ENCODE assay signal across 33 cellular contexts in genomic region chr2:57093020-57093419, GRCh38.
A peak's percentile ranks its signal among the peaks of the same experiment; 100 is the strongest.
DNase-seq lines count a peak whose midpoint lies in the region; ATAC-seq and TF ChIP-seq lines count a peak whose summit lies in the region.
"Had no signal": no experiment of that assay in that cellular context is flagged by ENCODE, and none has a peak within 500 bp of the region (broad histone marks: within the 10 kb centered on the region; RNA-seq: fewer than 3 reads in every experiment).

No MANE protein-coding gene starts in this region.

- H3K4me2 ChIP-seq in hepatocyte: no peak overlapping the region
- H3K4me2 ChIP-seq: A549; BLaER1; BLaER1 treated with 17β-estradiol and CSF1 and Interleukin-3, amounts not matched to agents 10 nM and 100 nM had no signal

- intact Hi-C loops in Calu3 (cut with micrococcal nuclease; ENCODE audit: unreplicated experiment): no loop called here

- no peaks in the 10 kb centered on the region for H3K9me3 ChIP-seq in hepatocyte (ENCODE audit: low read depth)
- H3K9me3 ChIP-seq: BE2C, BLaER1, Caco-2 had no signal

- H3K27ac ChIP-seq in hepatocyte: no peak overlapping the region
- H3K27ac ChIP-seq: 22Rv1; A549; BLaER1; BLaER1 treated with 17β-estradiol and CSF1 and Interleukin-3, amounts not matched to agents 10 nM and 100 nM; C4-2B had no signal

- no peaks in the 10 kb centered on the region for H3K27me3 ChIP-seq in hepatocyte
- H3K27me3 ChIP-seq: BE2C; BLaER1; BLaER1 treated with 17β-estradiol and CSF1 and Interleukin-3, amounts not matched to agents 10 nM and 100 nM had no signal

- no peak for DNase-seq in Calu3
- peak; percentile 57 for DNase-seq in DMS53 (lab: John Stamatoyannopoulos, UW)
- DNase-seq in DMS53 treated with DMSO at 0.1 percent for 48 hours (lab: John Stamatoyannopoulos, UW; ENCODE audit: unreplicated experiment): peak; percentile 29
- no peak for DNase-seq in left lobe of liver (ENCODE audit: low spot score)
- no peak for DNase-seq in activated CD8-positive, alpha-beta memory T cell treated with anti-CD3 and anti-CD28 coated beads, Interleukin-2, amount 50 U/mL, for 4 hours
- DNase-seq in hepatocyte (ENCODE audit: low spot score): no peak
- no peak for DNase-seq in nephron progenitor cell
- no peak for DNase-seq in NCI-H526 treated with DMSO at 0.1 percent for 48 hours (lab: John Stamatoyannopoulos, UW)
- DNase-seq: 8988T; ACHN; AML-193; BE2C; C1 segment of cervical spinal cord; Caco-2; CD4-positive, alpha-beta memory T cell; CD4-positive, alpha-beta T cell; CD4-positive, CD25-positive, alpha-beta regulatory T cell; CD8-positive, alpha-beta memory T cell; CD8-positive, alpha-beta T cell; COR-L47; DMS 273 treated with DMSO at 0.1 percent for 48 hours; DMS153; DMS79; DMS79 treated with DMSO at 0.1 percent for 48 hours; DND-41; EL had no signal

- CTCF ChIA-PET in Calu3 (lab: Charles Lee): no interaction called here

- H2AFZ ChIP-seq in hepatocyte: no peak overlapping the region

- peak overlapping the region; percentile 88 for H3K27ac Mint-ChIP-seq in Calu3 (ENCODE audit: unreplicated experiment)
- no peak overlapping the region for H3K27ac Mint-ChIP-seq in nephron progenitor cell
- H3K27ac Mint-ChIP-seq: B cell; CD14-positive monocyte; CD4-positive, alpha-beta memory T cell; CD4-positive, alpha-beta T cell; CD4-positive, CD25-positive, alpha-beta regulatory T cell; CD8-positive, alpha-beta memory T cell; CD8-positive, alpha-beta T cell had no signal

- no peak overlapping the region for H3K4me3 ChIP-seq in hepatocyte
- H3K4me3 ChIP-seq: A549; BLaER1; BLaER1 treated with 17β-estradiol and CSF1 and Interleukin-3, amounts not matched to agents 10 nM and 100 nM had no signal

- H4K20me1 ChIP-seq in hepatocyte (ENCODE audit: insufficient read depth, poor library complexity, severe bottlenecking): no peaks in the 10 kb centered on the region
- H4K20me1 ChIP-seq: BLaER1; BLaER1 treated with 17β-estradiol and CSF1 and Interleukin-3, amounts not matched to agents 10 nM and 100 nM had no signal

- H3K27me3 Mint-ChIP-seq in Calu3 (ENCODE audit: unreplicated experiment) (no peaks in the 10 kb centered on the region), nephron progenitor cell (ENCODE audit: low read depth, poor library complexity) (no peaks in the 10 kb centered on the region)
- H3K27me3 Mint-ChIP-seq: B cell; CD4-positive, alpha-beta memory T cell; CD4-positive, alpha-beta T cell; CD4-positive, CD25-positive, alpha-beta regulatory T cell; CD8-positive, alpha-beta memory T cell had no signal

- H3K9me3 Mint-ChIP-seq in Calu3 (ENCODE audit: low read depth, unreplicated experiment) (no peaks in the 10 kb centered on the region), nephron progenitor cell (peaks cover 27% of the 10 kb centered on the region)

- H3K79me2 ChIP-seq in hepatocyte: no peaks in the 10 kb centered on the region

- H3K4me3 Mint-ChIP-seq in Calu3 (ENCODE audit: low read depth, unreplicated experiment) (no peak overlapping the region), nephron progenitor cell (no peak overlapping the region)
- H3K4me3 Mint-ChIP-seq: B cell; CD14-positive monocyte; CD4-positive, alpha-beta memory T cell; CD4-positive, alpha-beta T cell; CD4-positive, CD25-positive, alpha-beta regulatory T cell; CD8-positive, alpha-beta memory T cell; CD8-positive, alpha-beta T cell had no signal

- H3K36me3 Mint-ChIP-seq in Calu3 (ENCODE audit: insufficient read depth, unreplicated experiment) (peaks cover 8% of the 10 kb centered on the region), nephron progenitor cell (ENCODE audit: low read depth) (no peaks in the 10 kb centered on the region)
- H3K36me3 Mint-ChIP-seq: CD14-positive monocyte; CD4-positive, alpha-beta memory T cell; CD4-positive, CD25-positive, alpha-beta regulatory T cell; CD8-positive, alpha-beta memory T cell; CD8-positive, alpha-beta T cell had no signal

- H3K36me3 ChIP-seq in hepatocyte (replicated peaks; ENCODE audit: insufficient read depth, low read depth): no peaks in the 10 kb centered on the region
- H3K36me3 ChIP-seq: BE2C; BLaER1; BLaER1 treated with 17β-estradiol and CSF1 and Interleukin-3, amounts not matched to agents 10 nM and 100 nM had no signal

- ATAC-seq in left lobe of liver: peak; percentile 26
- ATAC-seq: A549; CD8-positive, alpha-beta T cell had no signal

- BruUV-seq in Calu3 (replicated peaks; lab: Mats Ljungman, UMichigan): no TSS peak

- H3K4me1 ChIP-seq in hepatocyte (ENCODE audit: insufficient read depth): no peaks in the 10 kb centered on the region
- H3K4me1 ChIP-seq: A549; BE2C; BLaER1; BLaER1 treated with 17β-estradiol and CSF1 and Interleukin-3, amounts not matched to agents 10 nM and 100 nM; Caco-2 had no signal

- no peak for TF ChIP-seq CTCF in Calu3 (IDR thresholded peaks at IDR 0.05; ENCODE audit: unreplicated experiment)
- TF ChIP-seq CTCF in hepatocyte (IDR thresholded peaks at IDR 0.05; ENCODE audit: poor library complexity): no peak
- TF ChIP-seq CTCF in nephron progenitor cell (IDR thresholded peaks at IDR 0.05): no peak

- H3K4me1 Mint-ChIP-seq in Calu3 (ENCODE audit: low read depth, unreplicated experiment) (peaks cover 23% of the 10 kb centered on the region), nephron progenitor cell (no peaks in the 10 kb centered on the region)
- H3K4me1 Mint-ChIP-seq: B cell; CD14-positive monocyte; CD4-positive, alpha-beta memory T cell; CD4-positive, CD25-positive, alpha-beta regulatory T cell; CD8-positive, alpha-beta memory T cell had no signal

- H3K9me2 ChIP-seq in hepatocyte (replicated peaks; ENCODE audit: insufficient read depth): no peaks in the 10 kb centered on the region

Comparison
In these comparisons a context has a peak if more than half of its experiments do, and no peak if none do; other contexts are left out.
1. DNase-seq: peak in DMS53 (single experiment) and DMS53 treated with DMSO at 0.1 percent for 48 hours (single experiment); none in Calu3 (single experiment), left lobe of liver (single experiment), activated CD8-positive, alpha-beta memory T cell treated with anti-CD3 and anti-CD28 coated beads, Interleukin-2, amount 50 U/mL, for 4 hours (single experiment), hepatocyte (single experiment), nephron progenitor cell (single experiment) and NCI-H526 treated with DMSO at 0.1 percent for 48 hours (single experiment).